17 cellular contexts compared by ENCODE assay signal in the genomic region with DNA sequence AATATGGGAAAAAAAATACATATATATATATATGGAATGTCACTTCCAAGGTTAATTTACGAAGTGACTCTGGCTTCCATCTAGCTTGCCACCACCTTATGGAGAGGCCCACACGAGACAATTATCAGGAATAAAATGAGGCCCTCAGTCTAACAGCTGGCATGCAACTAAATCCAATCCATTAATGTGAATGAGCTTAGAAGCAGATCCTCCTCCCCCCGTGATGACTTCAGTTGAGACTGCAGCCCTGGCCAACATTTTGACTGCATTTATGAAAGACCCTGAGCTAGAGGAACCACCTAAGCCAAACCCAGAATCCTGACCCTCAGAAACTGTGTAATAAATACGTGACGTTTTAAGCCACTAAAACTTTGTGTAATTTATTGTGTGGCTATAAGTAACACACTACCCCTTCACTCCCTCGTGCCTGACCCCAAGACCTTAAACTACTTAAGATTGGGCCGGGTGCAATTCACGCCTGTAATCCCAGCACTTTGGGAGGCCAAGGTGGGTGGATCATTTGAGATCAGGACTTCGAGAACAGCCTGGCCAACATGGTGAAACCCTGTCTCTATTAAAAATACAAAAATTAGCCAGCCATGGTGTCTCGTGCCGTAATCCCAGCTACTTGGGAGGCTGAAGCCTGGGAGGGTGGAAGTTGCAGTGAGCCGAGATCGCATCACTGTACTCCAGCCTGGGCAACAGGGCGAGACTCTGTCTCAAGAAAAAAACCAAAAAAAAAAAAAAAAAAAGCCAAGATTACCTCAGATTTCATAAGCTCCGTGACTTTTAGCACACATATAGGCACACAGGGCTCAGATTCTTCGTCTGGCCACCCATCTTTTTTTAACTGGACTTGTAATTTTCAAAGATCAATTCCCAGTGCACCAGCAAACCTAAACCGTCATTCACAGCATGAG.
A peak's percentile ranks its signal among the peaks of the same experiment; 100 is the strongest.
DNase-seq lines count a peak whose midpoint lies in the region; ATAC-seq and TF ChIP-seq lines count a peak whose summit lies in the region.
"Had no signal": no experiment of that assay in that cellular context is flagged by ENCODE, and none has a peak within 500 bp of the region (broad histone marks: within the 10 kb centered on the region; RNA-seq: fewer than 3 reads in every experiment).

No MANE protein-coding gene starts in this region.

- peaks cover 5% of the 10 kb centered on the region for H3K9me3 Mint-ChIP-seq in neural progenitor cell
- H3K9me3 Mint-ChIP-seq in activated CD4-positive, alpha-beta T cell treated with anti-CD3 and anti-CD28 coated beads, Interleukin-2, amount 10 ng/mL, durations not matched to agents 7 days and 5 days, result no peaks in the 10 kb centered on the region
- H3K9me3 Mint-ChIP-seq: activated CD4-positive, alpha-beta memory T cell treated with anti-CD3 and anti-CD28 coated beads for 36 hours; HFFc6 had no signal

- no peak overlapping the region for H2AFZ ChIP-seq in neural progenitor cell (replicated peaks)

- H3K4me1 ChIP-seq in BE2C, result peaks cover 8% of the 10 kb centered on the region
- peaks cover 40% of the 10 kb centered on the region for H3K4me1 ChIP-seq in neural progenitor cell

- peak overlapping the region; percentile 2 for H3K4me2 ChIP-seq in neural progenitor cell

- CTCF ChIA-PET in activated CD4-positive, alpha-beta T cell treated with anti-CD3 and anti-CD28 coated beads, Interleukin-2, amount 10 ng/mL, durations not matched to agents 7 days and 5 days (lab: Charles Lee), result interaction anchor here (0.6 kb wide), 1 partner anchor 79 kb away, joined by 3 read pairs; no protein-coding TSS in a partner anchor

- no peak overlapping the region for H3K27ac ChIP-seq in neural progenitor cell
- H3K27ac ChIP-seq: HL-60, thyroid gland had no signal

- H3K4me3 Mint-ChIP-seq in neural progenitor cell, result no peak overlapping the region
- H3K4me3 Mint-ChIP-seq in activated CD4-positive, alpha-beta T cell treated with anti-CD3 and anti-CD28 coated beads, Interleukin-2, amount 10 ng/mL, durations not matched to agents 7 days and 5 days, result no peak overlapping the region
- H3K4me3 Mint-ChIP-seq: activated CD4-positive, alpha-beta memory T cell treated with anti-CD3 and anti-CD28 coated beads for 36 hours; activated T-cell treated with anti-CD3 and anti-CD28 coated beads, Interleukin-2, amount 50 U/mL, for 72 hours; HFFc6 had no signal

- TF ChIP-seq CTCF in BE2C (IDR thresholded peaks at IDR 0.05; ENCODE audit: low read depth, low read length) (no peak), fibroblast of villous mesenchyme (IDR thresholded peaks at IDR 0.05; ENCODE audit: insufficient read depth, low read depth, low read length) (no peak), neural progenitor cell (IDR thresholded peaks at IDR 0.05) (no peak)

- H3K27ac Mint-ChIP-seq in neural progenitor cell, result peak overlapping the region; percentile 36
- no peak overlapping the region for H3K27ac Mint-ChIP-seq in activated CD4-positive, alpha-beta T cell treated with anti-CD3 and anti-CD28 coated beads, Interleukin-2, amount 10 ng/mL, durations not matched to agents 7 days and 5 days
- H3K27ac Mint-ChIP-seq: activated CD4-positive, alpha-beta memory T cell treated with anti-CD3 and anti-CD28 coated beads for 36 hours; activated T-cell treated with anti-CD3 and anti-CD28 coated beads, Interleukin-2, amount 50 U/mL, for 72 hours; HFFc6 had no signal

- DNase-seq in BE2C (peak; percentile 12), NCI-H446 (lab: John Stamatoyannopoulos, UW) (peak; percentile 27 to 79), fibroblast of villous mesenchyme (ENCODE audit: low read depth) (peak; percentile 25), neural progenitor cell (ENCODE audit: low spot score) (no peak)
- no peak for DNase-seq in activated CD8-positive, alpha-beta memory T cell treated with anti-CD3 and anti-CD28 coated beads, Interleukin-2, amount 50 U/mL, for 48 hours
- no peak for DNase-seq in activated CD4-positive, alpha-beta T cell treated with anti-CD3 and anti-CD28 coated beads, Interleukin-2, amount 10 ng/mL, durations not matched to agents 7 days and 5 days
- DNase-seq: ACHN; activated CD4-positive, alpha-beta memory T cell treated with anti-CD3 and anti-CD28 coated beads for 36 hours; activated T-cell treated with anti-CD3 and anti-CD28 coated beads, Interleukin-2, amount 50 U/mL, for 72 hours; HFFc6; mucosa of descending colon; NCI-H2081; stimulated activated CD4-positive, alpha-beta T cell treated with anti-CD3 and anti-CD28 coated beads, Interleukin-2, amount 100 ng/mL, for 24 hours; thyroid gland had no signal

- H3F3A ChIP-seq in neural progenitor cell (ENCODE audit: low read depth), result peaks cover 9% of the 10 kb centered on the region

- peaks cover 97% of the 10 kb centered on the region for H4K20me1 ChIP-seq in neural progenitor cell (ENCODE audit: low read depth)

- H3K27me3 Mint-ChIP-seq in neural progenitor cell (ENCODE audit: insufficient read depth, low read depth), result no peaks in the 10 kb centered on the region
- H3K27me3 Mint-ChIP-seq in activated CD4-positive, alpha-beta T cell treated with anti-CD3 and anti-CD28 coated beads, Interleukin-2, amount 10 ng/mL, durations not matched to agents 7 days and 5 days, result peaks cover 9% of the 10 kb centered on the region

- POLR2A ChIA-PET in activated CD4-positive, alpha-beta T cell treated with anti-CD3 and anti-CD28 coated beads, Interleukin-2, amount 10 ng/mL, durations not matched to agents 7 days and 5 days (lab: Charles Lee), result no interaction called here

- no peak overlapping the region for H3K9ac ChIP-seq in neural progenitor cell

- no peak overlapping the region for H3K4me3 ChIP-seq in BE2C (ENCODE audit: low read depth, low read length)
- no peak overlapping the region for H3K4me3 ChIP-seq in fibroblast of villous mesenchyme (ENCODE audit: low read depth, low read length)
- H3K4me3 ChIP-seq in neural progenitor cell, result no peak overlapping the region
- H3K4me3 ChIP-seq: mucosa of descending colon, thyroid gland had no signal

- peaks cover 53% of the 10 kb centered on the region for H3K4me1 Mint-ChIP-seq in neural progenitor cell
- H3K4me1 Mint-ChIP-seq in activated CD4-positive, alpha-beta T cell treated with anti-CD3 and anti-CD28 coated beads, Interleukin-2, amount 10 ng/mL, durations not matched to agents 7 days and 5 days, result peaks cover 2% of the 10 kb centered on the region

- no peak for ATAC-seq in HG03432 (IDR thresholded peaks at IDR 0.05; ENCODE audit: unreplicated experiment)
- no peak for ATAC-seq in HG03565 (IDR thresholded peaks at IDR 0.05; ENCODE audit: unreplicated experiment)
- ATAC-seq: activated T-cell treated with anti-CD3 and anti-CD28 coated beads, Interleukin-2, amount 50 U/mL, for 72 hours; mucosa of descending colon had no signal

- no peaks in the 10 kb centered on the region for H3K9me3 ChIP-seq in BE2C
- no peaks in the 10 kb centered on the region for H3K9me3 ChIP-seq in neural progenitor cell (ENCODE audit: low read depth)
- H3K9me3 ChIP-seq: mucosa of descending colon, thyroid gland had no signal

- peaks cover 100% of the 10 kb centered on the region for H3K79me2 ChIP-seq in neural progenitor cell (ENCODE audit: low read depth)

- peaks cover 23% of the 10 kb centered on the region for H3K36me3 Mint-ChIP-seq in neural progenitor cell
- no peaks in the 10 kb centered on the region for H3K36me3 Mint-ChIP-seq in activated CD4-positive, alpha-beta T cell treated with anti-CD3 and anti-CD28 coated beads, Interleukin-2, amount 10 ng/mL, durations not matched to agents 7 days and 5 days (ENCODE audit: low read depth)
- H3K36me3 Mint-ChIP-seq: activated CD4-positive, alpha-beta memory T cell treated with anti-CD3 and anti-CD28 coated beads for 36 hours had no signal

- H3K36me3 ChIP-seq in BE2C, result no peaks in the 10 kb centered on the region
- H3K36me3 ChIP-seq in neural progenitor cell, result no peaks in the 10 kb centered on the region
- H3K36me3 ChIP-seq: thyroid gland had no signal

- H3K27me3 ChIP-seq in BE2C, result no peaks in the 10 kb centered on the region
- no peaks in the 10 kb centered on the region for H3K27me3 ChIP-seq in neural progenitor cell
- H3K27me3 ChIP-seq: thyroid gland had no signal

Comparison
In these comparisons a context has a peak if more than half of its experiments do, and no peak if none do; other contexts are left out.
1. DNase-seq: peak in BE2C (single experiment), NCI-H446 (2 of 2) and fibroblast of villous mesenchyme (single experiment); none in neural progenitor cell (single experiment), activated CD8-positive, alpha-beta memory T cell treated with anti-CD3 and anti-CD28 coated beads, Interleukin-2, amount 50 U/mL, for 48 hours (single experiment) and activated CD4-positive, alpha-beta T cell treated with anti-CD3 and anti-CD28 coated beads, Interleukin-2, amount 10 ng/mL, durations not matched to agents 7 days and 5 days (single experiment).